Comparison of ENCODE assay signal across 1 cellular context in the genomic region with DNA sequence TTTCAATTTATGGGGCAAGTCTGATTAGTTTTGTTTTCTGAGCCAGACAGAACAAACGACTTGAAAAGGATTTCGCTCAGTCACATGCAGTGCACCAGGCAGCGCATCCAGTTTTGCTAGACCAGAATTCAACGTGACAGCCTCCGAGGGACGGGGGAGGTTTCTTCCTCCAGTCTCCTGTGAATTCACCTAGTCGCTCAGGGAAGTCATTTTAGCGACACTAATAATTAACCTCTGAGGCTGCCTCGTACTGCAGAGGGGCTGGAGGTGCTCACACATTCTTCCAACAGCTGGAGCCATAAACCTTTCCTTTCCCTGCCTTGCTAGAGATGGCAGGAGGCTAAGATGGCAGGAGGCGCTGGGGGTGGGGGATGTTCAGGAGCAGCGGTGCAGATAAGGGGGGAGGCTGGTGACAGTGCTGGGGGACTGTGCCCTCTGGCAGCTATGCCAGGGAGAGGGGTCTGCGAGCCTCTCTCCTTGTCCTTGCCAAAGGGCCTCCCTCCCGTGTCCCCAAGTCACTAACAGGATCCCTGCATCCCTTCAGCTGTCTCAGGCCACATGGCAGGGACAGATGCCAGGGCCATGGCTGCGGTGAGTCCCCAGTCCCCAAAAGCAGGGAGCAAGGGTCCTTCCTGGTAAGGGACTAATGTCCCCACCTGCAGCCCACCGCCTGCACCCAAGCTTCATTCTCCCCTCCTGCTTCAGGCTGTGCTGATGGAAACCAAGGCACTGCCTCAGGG.
TF ChIP-seq lines count a peak whose summit lies in the region.

No MANE protein-coding gene starts in this region.

TF ChIP-seq in HepG2, 621 proteins besides CTCF, POLR2A, EP300 and RAD21:
- TF ChIP-seq ZNF891 (CRISPR knock-in tag; IDR thresholded peaks at IDR 0.05) (no peak), RXRA (CRISPR knock-in tag; IDR thresholded peaks at IDR 0.05) (peak; percentile 9; the same call in 1 of the 2 replicates), MIER2 (CRISPR knock-in tag; IDR thresholded peaks at IDR 0.05) (no peak), PHF20 (CRISPR knock-in tag; IDR thresholded peaks at IDR 0.05) (0 out of 2 replicates have a peak, but pooled peaks have one; percentile 18), ZSCAN25 (CRISPR knock-in tag; IDR thresholded peaks at IDR 0.05) (no peak), ZNF7 (CRISPR knock-in tag; IDR thresholded peaks at IDR 0.05) (no peak), NFKB2 (CRISPR knock-in tag; IDR thresholded peaks at IDR 0.05; ENCODE audit: borderline replicate concordance) (peak; percentile 16; the same call in 1 of the 2 replicates), ATM (IDR thresholded peaks at IDR 0.05; ENCODE audit: borderline replicate concordance) (no peak), ZNF816 (CRISPR knock-in tag; IDR thresholded peaks at IDR 0.05; ENCODE audit: borderline replicate concordance) (no peak)
- TF ChIP-seq, protein P1, sequence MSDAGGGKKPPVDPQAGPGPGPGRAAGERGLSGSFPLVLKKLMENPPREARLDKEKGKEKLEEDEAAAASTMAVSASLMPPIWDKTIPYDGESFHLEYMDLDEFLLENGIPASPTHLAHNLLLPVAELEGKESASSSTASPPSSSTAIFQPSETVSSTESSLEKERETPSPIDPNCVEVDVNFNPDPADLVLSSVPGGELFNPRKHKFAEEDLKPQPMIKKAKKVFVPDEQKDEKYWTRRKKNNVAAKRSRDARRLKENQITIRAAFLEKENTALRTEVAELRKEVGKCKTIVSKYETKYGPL (CRISPR knock-in tag; IDR thresholded peaks at IDR 0.05), result no peak
